Comparison of ENCODE assay signal across 13 cellular contexts in the genomic region with DNA sequence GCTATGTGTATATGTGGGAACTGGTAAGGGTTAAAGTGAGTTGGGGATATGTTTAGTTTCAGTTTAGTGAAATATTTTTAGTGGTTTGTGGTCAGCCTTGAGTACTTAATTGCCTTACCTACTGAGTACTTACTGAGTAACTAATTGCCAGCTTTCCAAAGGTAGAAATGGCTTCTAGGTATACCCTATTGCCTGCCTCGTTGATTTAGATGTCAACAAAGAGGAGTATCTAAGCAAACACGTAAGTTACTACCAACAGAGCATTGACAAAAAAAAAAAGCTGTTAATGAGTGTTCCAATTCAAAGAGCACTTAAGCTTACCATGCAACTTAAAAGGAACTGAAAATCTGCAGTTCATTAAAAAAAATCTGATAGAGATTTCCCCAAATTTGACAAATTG. TPM values are rescaled to one million over a fixed set of nuclear protein-coding genes. Genes with fewer than 3 reads are reported as not detected.
DNase-seq lines count a peak whose midpoint lies in the region; ATAC-seq and TF ChIP-seq lines count a peak whose summit lies in the region.
"Had no signal": no experiment of that assay in that cellular context is flagged by ENCODE, and none has a peak within 500 bp of the region (broad histone marks: within the 10 kb centered on the region; RNA-seq: fewer than 3 reads in every experiment).

No MANE protein-coding gene starts in this region.

- H3K4me1 ChIP-seq in gastrocnemius medialis: no peaks in the 10 kb centered on the region
- H3K4me1 ChIP-seq: heart right ventricle had no signal

- in situ Hi-C loops in GM13977 (cut with MboI; ENCODE audit: low pct_unique_long_range_greater_than_20kb, low sequenced_read_pairs, unreplicated experiment): no loop called here
- in situ Hi-C loops in gastrocnemius medialis (cut with MboI; ENCODE audit: low sequenced_read_pairs in 4 of 4): no loop called here

- TF ChIP-seq CTCF in GM13977 (IDR thresholded peaks at IDR 0.05; ENCODE audit: extremely low read depth, insufficient read depth, missing control alignments) (no peak), gastrocnemius medialis (IDR thresholded peaks at IDR 0.05 in 4 of 5, conservative IDR thresholded peaks at IDR 0.05 in 1 of 5) (no peak)

- H3K4me3 ChIP-seq in gastrocnemius medialis: no peak overlapping the region
- H3K4me3 ChIP-seq: heart right ventricle had no signal

- no peak for TF ChIP-seq POLR2A in gastrocnemius medialis (IDR thresholded peaks at IDR 0.05)

- no peaks in the 10 kb centered on the region for H3K27me3 ChIP-seq in gastrocnemius medialis
- H3K27me3 ChIP-seq: heart right ventricle, neutrophil had no signal

- H3K27ac ChIP-seq in gastrocnemius medialis: no peak overlapping the region
- H3K27ac ChIP-seq: heart right ventricle, neutrophil had no signal

- H3K9me3 ChIP-seq in gastrocnemius medialis: no peaks in the 10 kb centered on the region
- H3K9me3 ChIP-seq: heart right ventricle, neutrophil had no signal

- intact Hi-C loops in gastrocnemius medialis (cut with DNase I; ENCODE audit: low total_unique reads): no loop called here

- ATAC-seq in GM19468 (IDR thresholded peaks at IDR 0.05; ENCODE audit: extremely low read depth, unreplicated experiment) (peak; percentile 97), HG03108 (IDR thresholded peaks at IDR 0.05; ENCODE audit: unreplicated experiment) (peak; percentile 99), gastrocnemius medialis (no peak)
- ATAC-seq: heart right ventricle had no signal

- DNase-seq in GM13977 (ENCODE audit: low spot score) (peak; percentile 6), RPMI8226 (peak; percentile 73), NCI-H2081 treated with DMSO at 0.1 percent for 48 hours (lab: John Stamatoyannopoulos, UW) (no peak), gastrocnemius medialis (no peak), iPS-NIHi11 (ENCODE audit: low spot score) (no peak)
- DNase-seq in activated CD4-positive, CD25-positive, alpha-beta regulatory T cell treated with anti-CD3 and anti-CD28 coated beads, Interleukin-2, amount 50 U/mL, for 72 hours: no peak
- DNase-seq: amygdala, heart right ventricle, T-helper 9 cell had no signal

- H3K36me3 ChIP-seq in gastrocnemius medialis: no peaks in the 10 kb centered on the region
- H3K36me3 ChIP-seq: heart right ventricle, neutrophil had no signal

RNA-seq across cellular contexts. Expression of a gene that starts 8.8 kb away (rescaled TPM):
- total RNA-seq in gastrocnemius medialis: under 1 TPM in 1 of 4 donors, not detected in 3; 0.63 TPM
- total RNA-seq: LHCN-M2 had no signal

Comparison
In these comparisons a context has a peak if more than half of its experiments do, and no peak if none do; other contexts are left out.
1. DNase-seq: peak in GM13977 (single experiment) and RPMI8226 (single experiment); none in NCI-H2081 treated with DMSO at 0.1 percent for 48 hours (single experiment), activated CD4-positive, CD25-positive, alpha-beta regulatory T cell treated with anti-CD3 and anti-CD28 coated beads, Interleukin-2, amount 50 U/mL, for 72 hours (single experiment), gastrocnemius medialis (0 of 2) and iPS-NIHi11 (single experiment).
2. ATAC-seq: peak in GM19468 (single experiment) and HG03108 (single experiment); none in gastrocnemius medialis (0 of 2).